In the genomic region with DNA sequence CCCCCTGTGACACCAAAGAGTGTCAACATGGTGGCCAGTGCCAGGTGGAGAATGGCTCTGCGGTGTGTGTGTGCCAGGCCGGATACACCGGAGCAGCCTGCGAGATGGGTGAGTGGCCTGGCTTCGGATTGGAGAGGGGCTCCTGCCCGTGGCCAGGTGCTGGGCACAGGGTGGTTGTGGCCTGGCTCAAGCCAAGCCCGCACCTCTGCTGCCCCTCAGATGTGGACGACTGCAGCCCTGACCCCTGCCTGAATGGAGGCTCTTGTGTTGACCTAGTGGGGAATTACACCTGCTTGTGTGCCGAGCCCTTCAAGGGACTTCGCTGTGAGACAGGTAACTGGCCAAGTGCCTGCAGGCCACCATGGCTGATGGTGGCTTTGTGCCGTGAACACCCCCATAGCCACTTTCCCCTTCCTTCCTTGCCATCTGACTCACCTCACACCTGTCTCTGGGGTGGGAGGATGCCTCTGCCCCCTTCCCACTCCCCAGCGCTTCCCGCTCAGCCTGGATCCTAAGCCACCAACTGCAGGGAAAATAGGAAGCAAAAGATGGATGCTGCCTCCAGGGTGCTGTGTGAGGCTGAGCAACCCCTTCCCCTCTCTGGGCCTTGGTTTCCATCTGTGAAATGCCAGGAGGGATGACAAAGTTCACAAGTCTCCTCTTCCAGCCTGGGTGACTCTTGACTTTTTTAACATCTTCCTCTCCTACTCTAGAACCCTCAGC, we compare ENCODE assay signal across 26 cellular contexts. TPM values are rescaled to one million over a fixed set of nuclear protein-coding genes. Genes with fewer than 3 reads are reported as not detected.
DNase-seq lines count a peak whose midpoint lies in the region; TF ChIP-seq lines count a peak whose summit lies in the region.
"Had no signal": no experiment of that assay in that cellular context is flagged by ENCODE, and none has a peak within 500 bp of the region (broad histone marks: within the 10 kb centered on the region; RNA-seq: fewer than 3 reads in every experiment).

No MANE protein-coding gene starts in this region.

- peaks cover 4% of the 10 kb centered on the region for H3K36me3 Mint-ChIP-seq in osteocyte (ENCODE audit: unreplicated experiment)
- H3K36me3 Mint-ChIP-seq: CD14-positive monocyte had no signal

- H3K27ac ChIP-seq in DOHH2 (ENCODE audit: low read depth, low read length), result peak overlapping the region; percentile 95
- H3K27ac ChIP-seq in SU-DHL-6 (ENCODE audit: low read depth, low read length), result peak overlapping the region; percentile 81
- H3K27ac ChIP-seq: 22Rv1, ascending aorta, hepatocyte, KMS-11, ovary, VCaP had no signal

- H3K36me3 ChIP-seq in DOHH2 (ENCODE audit: control insufficient read depth, low read length) (peaks cover 61% of the 10 kb centered on the region), SU-DHL-6 (ENCODE audit: low read length) (no peaks in the 10 kb centered on the region)
- H3K36me3 ChIP-seq: ovary had no signal

- H3K9me3 ChIP-seq in DOHH2 (ENCODE audit: control insufficient read depth, insufficient read depth, low read length) (peaks cover 15% of the 10 kb centered on the region; the same call in 1 of the 2 replicates), SU-DHL-6 (ENCODE audit: insufficient read depth, low read length) (no peaks in the 10 kb centered on the region)
- H3K9me3 ChIP-seq: ovary, SK-N-SH had no signal

- H4K20me1 ChIP-seq in DOHH2 (ENCODE audit: control insufficient read depth, insufficient read depth, low read depth, low read length), result no peaks in the 10 kb centered on the region
- H4K20me1 ChIP-seq in SU-DHL-6 (ENCODE audit: low read depth, low read length), result no peaks in the 10 kb centered on the region

- H3K4me3 ChIP-seq in DOHH2 (ENCODE audit: low read length) (peak overlapping the region; percentile 95), SU-DHL-6 (ENCODE audit: insufficient read depth, low read length, poor library complexity, severe bottlenecking) (no peak overlapping the region)
- H3K4me3 ChIP-seq: ascending aorta, hepatocyte, ovary had no signal

- peaks cover 85% of the 10 kb centered on the region for H3K4me1 ChIP-seq in DOHH2 (ENCODE audit: control insufficient read depth, low read length)

- no peak overlapping the region for H2AFZ ChIP-seq in SU-DHL-6 (ENCODE audit: low read depth, low read length, severe bottlenecking)
- H2AFZ ChIP-seq: hepatocyte had no signal

- H3F3A ChIP-seq in DOHH2 (ENCODE audit: control insufficient read depth, insufficient read depth), result peaks cover 29% of the 10 kb centered on the region
- peaks cover 8% of the 10 kb centered on the region; the same call in 1 of the 2 replicates for H3F3A ChIP-seq in SU-DHL-6 (ENCODE audit: insufficient read depth)

- H3K9me2 ChIP-seq in DOHH2 (replicated peaks; ENCODE audit: control insufficient read depth, low read length) (no peaks in the 10 kb centered on the region), SU-DHL-6 (replicated peaks; ENCODE audit: insufficient read depth, low read length) (no peaks in the 10 kb centered on the region)
- H3K9me2 ChIP-seq: SK-N-SH had no signal

- H3K27ac Mint-ChIP-seq in osteocyte (ENCODE audit: unreplicated experiment), result no peak overlapping the region
- H3K27ac Mint-ChIP-seq: activated naive CD8-positive, alpha-beta T cell treated with anti-CD3 and anti-CD28 coated beads for 36 hours; nephron had no signal

- no peak overlapping the region for H3K4me3 Mint-ChIP-seq in osteocyte (ENCODE audit: unreplicated experiment)
- H3K4me3 Mint-ChIP-seq: activated naive CD8-positive, alpha-beta T cell treated with anti-CD3 and anti-CD28 coated beads for 36 hours; CD14-positive monocyte; nephron had no signal

- in situ Hi-C loops in G401 (cut with HindIII; ENCODE audit: low sequenced_read_pairs), result no loop called here

- H3K27me3 ChIP-seq in DOHH2 (ENCODE audit: control insufficient read depth, low read length), result peaks cover 5% of the 10 kb centered on the region
- no peaks in the 10 kb centered on the region for H3K27me3 ChIP-seq in SU-DHL-6 (ENCODE audit: low read length)
- H3K27me3 ChIP-seq: ascending aorta, ovary had no signal

- H3K4me2 ChIP-seq in DOHH2 (ENCODE audit: low read length) (peak overlapping the region; percentile 95), SU-DHL-6 (ENCODE audit: low read depth, low read length, poor library complexity, severe bottlenecking) (peak overlapping the region; percentile 28)
- H3K4me2 ChIP-seq: hepatocyte, KMS-11, SK-N-SH had no signal

- H3K79me2 ChIP-seq in DOHH2 (ENCODE audit: control insufficient read depth, low read length) (peaks cover 61% of the 10 kb centered on the region), SU-DHL-6 (ENCODE audit: insufficient read depth, low read length) (no peaks in the 10 kb centered on the region)
- H3K79me2 ChIP-seq: hepatocyte had no signal

- H3K4me1 Mint-ChIP-seq in osteocyte (ENCODE audit: unreplicated experiment), result no peaks in the 10 kb centered on the region
- H3K4me1 Mint-ChIP-seq: nephron had no signal

- no peaks in the 10 kb centered on the region for H3K9me3 Mint-ChIP-seq in osteocyte (ENCODE audit: unreplicated experiment)
- H3K9me3 Mint-ChIP-seq: CD14-positive monocyte had no signal

- peak overlapping the region; percentile 9; the same call in 1 of the 2 replicates for H3K9ac ChIP-seq in SU-DHL-6 (ENCODE audit: low read length)
- H3K9ac ChIP-seq: KMS-11, SK-N-SH had no signal

- DNase-seq in NCI-H146 (lab: John Stamatoyannopoulos, UW) (peak; percentile 43), NCI-H146 treated with DMSO at 0.1 percent for 48 hours (lab: John Stamatoyannopoulos, UW; ENCODE audit: unreplicated experiment) (no peak), osteocyte (ENCODE audit: extremely low spot score, unreplicated experiment) (peak; percentile 77), nucleus accumbens (lab: John Stamatoyannopoulos, UW) (no peak), G401 (ENCODE audit: low spot score) (no peak), HUDEP-2 (lab: John Stamatoyannopoulos, UW; ENCODE audit: unreplicated experiment in 76 of 76) (no peak)
- DNase-seq: activated CD4-positive, alpha-beta T cell treated with anti-CD3 and anti-CD28 coated beads for 48 hours; activated effector memory CD4-positive, alpha-beta T cell treated with Interleukin-2 at 50 U/mL for 16 hours; activated naive CD8-positive, alpha-beta T cell treated with anti-CD3 and anti-CD28 coated beads for 36 hours; activated T-cell treated with anti-CD3 and anti-CD28 coated beads, Interleukin-2, amount 50 U/mL, for 1 hour; MM.1S; NCI-H2227 treated with DMSO at 0.1 percent for 48 hours; NCI-H748 treated with DMSO at 0.1 percent for 48 hours; ovary; SK-N-SH; small intestine; stimulated activated naive CD8-positive, alpha-beta T cell treated with anti-CD3 and anti-CD28 coated beads, Interleukin-15, Interleukin-2, amounts not matched to agents 100 U/mL and 50 U/mL, for 24 hours had no signal

- no peak for TF ChIP-seq CTCF in DOHH2 (IDR thresholded peaks at IDR 0.05; ENCODE audit: low read depth, low read length, poor library complexity, severe bottlenecking)
- TF ChIP-seq CTCF in SU-DHL-6 (IDR thresholded peaks at IDR 0.05; ENCODE audit: insufficient read depth, low read length, poor library complexity, severe bottlenecking), result no peak
- no peak for TF ChIP-seq CTCF in osteocyte (IDR thresholded peaks at IDR 0.05)

- peaks cover 41% of the 10 kb centered on the region for H3K27me3 Mint-ChIP-seq in osteocyte (ENCODE audit: unreplicated experiment)
- H3K27me3 Mint-ChIP-seq: activated naive CD8-positive, alpha-beta T cell treated with anti-CD3 and anti-CD28 coated beads for 36 hours had no signal

RNA-seq across cellular contexts. Expression of a gene that starts 41.8 kb away (rescaled TPM):
- total RNA-seq in osteocyte, result 17.6 and 19.4 TPM in 2 replicates
- total RNA-seq in G401 (2014; rRNA removed; shearing (Covaris generic)), result 0.07 and 2.2 TPM in 2 replicates

Comparison
In these comparisons a context has a peak if more than half of its experiments do, and no peak if none do; other contexts are left out.
1. DNase-seq: peak in NCI-H146 (single experiment) and osteocyte (single experiment); none in NCI-H146 treated with DMSO at 0.1 percent for 48 hours (single experiment), nucleus accumbens (0 of 56), G401 (single experiment) and HUDEP-2 (0 of 76).